11 cellular contexts compared by ENCODE assay signal in the genomic region with DNA sequence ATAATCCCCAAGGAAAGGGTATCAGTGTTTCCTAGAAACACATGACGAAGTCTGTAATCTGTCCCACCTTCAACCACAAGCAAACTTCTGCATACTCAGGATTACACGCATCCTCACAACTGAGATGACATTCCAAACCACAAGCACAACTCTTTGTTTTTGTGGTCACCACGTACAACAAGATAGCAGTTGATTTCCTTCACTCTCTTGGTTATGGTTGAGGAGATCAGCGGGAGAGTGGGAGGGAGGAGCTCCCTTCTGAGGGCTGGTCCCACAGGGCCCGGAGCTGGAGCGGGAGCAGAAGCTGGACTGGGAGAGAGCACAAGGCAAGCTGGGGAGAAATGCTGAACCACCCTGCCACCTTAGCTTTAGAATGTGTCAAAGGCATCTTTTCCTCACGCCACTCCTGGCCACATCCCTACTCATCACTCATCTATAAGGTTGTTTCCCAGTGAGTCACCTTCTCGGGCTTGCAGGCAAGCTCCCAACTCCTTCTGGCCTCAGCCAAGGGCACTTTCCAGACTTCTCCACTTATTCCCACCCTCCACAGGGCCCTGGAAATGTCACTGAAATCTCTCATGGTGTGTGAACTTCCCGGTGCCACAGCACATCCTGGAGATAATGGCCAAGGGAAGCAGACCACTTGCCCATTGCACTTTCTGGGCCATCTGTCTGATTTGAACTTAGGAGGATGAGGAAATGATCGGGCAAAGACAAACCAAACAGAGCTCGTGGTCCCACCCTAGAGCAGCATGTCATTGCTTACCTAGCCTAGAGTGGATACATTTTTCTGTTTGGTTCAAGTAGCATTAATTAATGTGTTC.
A peak's percentile ranks its signal among the peaks of the same experiment; 100 is the strongest.
DNase-seq lines count a peak whose midpoint lies in the region; TF ChIP-seq lines count a peak whose summit lies in the region.
"Had no signal": no experiment of that assay in that cellular context is flagged by ENCODE, and none has a peak within 500 bp of the region (broad histone marks: within the 10 kb centered on the region; RNA-seq: fewer than 3 reads in every experiment).

No MANE protein-coding gene starts in this region.

- H3K27me3 Mint-ChIP-seq in chondrocyte (ENCODE audit: low read depth) = peaks cover 5% of the 10 kb centered on the region
- peaks cover 6% of the 10 kb centered on the region for H3K27me3 Mint-ChIP-seq in glutamatergic neuron (ENCODE audit: unreplicated experiment)

- H3K36me3 Mint-ChIP-seq in chondrocyte (ENCODE audit: low read depth) = peaks cover 4% of the 10 kb centered on the region
- H3K36me3 Mint-ChIP-seq in glutamatergic neuron (ENCODE audit: unreplicated experiment) = peaks cover 7% of the 10 kb centered on the region
- H3K36me3 Mint-ChIP-seq: mesothelial cell of epicardium had no signal

- H3K27ac Mint-ChIP-seq in chondrocyte (ENCODE audit: unreplicated experiment) = peak overlapping the region; percentile 46
- no peak overlapping the region for H3K27ac Mint-ChIP-seq in glutamatergic neuron (ENCODE audit: unreplicated experiment)
- H3K27ac Mint-ChIP-seq: mesothelial cell of epicardium had no signal

- TF ChIP-seq CTCF in chondrocyte (IDR thresholded peaks at IDR 0.05) = no peak
- no peak for TF ChIP-seq CTCF in glutamatergic neuron (IDR thresholded peaks at IDR 0.05; ENCODE audit: partially characterized antibody, unreplicated experiment)

- peak; percentile 90 for DNase-seq in Daoy (ENCODE audit: low read depth)
- peak; percentile 14 for DNase-seq in OCI-M2 (lab: John Stamatoyannopoulos, UW; ENCODE audit: unreplicated experiment)
- DNase-seq in chondrocyte (ENCODE audit: low spot score) = no peak
- peak; percentile 74 for DNase-seq in myocyte (ENCODE audit: low read depth)
- DNase-seq in NCI-H146 (lab: John Stamatoyannopoulos, UW) = no peak
- no peak for DNase-seq in RPMI8226
- DNase-seq in glutamatergic neuron = no peak
- DNase-seq in T-helper 1 cell = no peak
- DNase-seq: DMS153, heart left ventricle had no signal

- peaks cover 27% of the 10 kb centered on the region for H3K4me1 Mint-ChIP-seq in chondrocyte (ENCODE audit: low read depth)
- H3K4me1 Mint-ChIP-seq in glutamatergic neuron (ENCODE audit: low read depth, unreplicated experiment) = peaks cover 2% of the 10 kb centered on the region
- H3K4me1 Mint-ChIP-seq: mesothelial cell of epicardium had no signal

- H3K4me3 Mint-ChIP-seq in chondrocyte (ENCODE audit: unreplicated experiment) = no peak overlapping the region
- H3K4me3 Mint-ChIP-seq in glutamatergic neuron (ENCODE audit: unreplicated experiment) = no peak overlapping the region
- H3K4me3 Mint-ChIP-seq: mesothelial cell of epicardium had no signal

- peaks cover 11% of the 10 kb centered on the region for H3K9me3 Mint-ChIP-seq in chondrocyte (ENCODE audit: low read depth)
- peaks cover 2% of the 10 kb centered on the region for H3K9me3 Mint-ChIP-seq in glutamatergic neuron (ENCODE audit: unreplicated experiment)

Comparison
In these comparisons a context has a peak if more than half of its experiments do, and no peak if none do; other contexts are left out.
1. DNase-seq: peak in Daoy (single experiment), OCI-M2 (single experiment) and myocyte (single experiment); none in chondrocyte (single experiment), NCI-H146 (single experiment), RPMI8226 (single experiment), glutamatergic neuron (single experiment) and T-helper 1 cell (0 of 5).